In genomic region chr19:44587863-44588752, GRCh38 we compare ENCODE assay signal across 8 cellular contexts. TPM values are rescaled to one million over a fixed set of nuclear protein-coding genes. Genes with fewer than 3 reads are reported as not detected.
A peak's percentile ranks its signal among the peaks of the same experiment; 100 is the strongest.
DNase-seq lines count a peak whose midpoint lies in the region; ATAC-seq and TF ChIP-seq lines count a peak whose summit lies in the region.

No MANE protein-coding gene starts in this region.

- no peak overlapping the region for H3K4me2 ChIP-seq in mesenchymal stem cell (ENCODE audit: low read length, poor library complexity, severe bottlenecking)

- peaks cover 2 to 9% (median 6%) of the 10 kb centered on the region in 7 donors for H3K9me3 Mint-ChIP-seq in CD14-positive monocyte
- peaks cover 10% of the 10 kb centered on the region for H3K9me3 Mint-ChIP-seq in activated naive CD8-positive, alpha-beta T cell treated with anti-CD3 and anti-CD28 coated beads for 36 hours

- H3K27ac Mint-ChIP-seq in CD14-positive monocyte, result peak overlapping the region; percentile 37 to 91 (median 84)
- H3K27ac Mint-ChIP-seq in activated naive CD8-positive, alpha-beta T cell treated with anti-CD3 and anti-CD28 coated beads for 36 hours, result peak overlapping the region; percentile 87

- no peak overlapping the region for H4K8ac ChIP-seq in mesenchymal stem cell (ENCODE audit: low read length)

- ATAC-seq in HG02759 (IDR thresholded peaks at IDR 0.05; ENCODE audit: unreplicated experiment), result no peak

- H3K18ac ChIP-seq in mesenchymal stem cell (ENCODE audit: low read depth in 1 of 2, low read length in 2 of 2), result no peak overlapping the region

- H3K9ac ChIP-seq in mesenchymal stem cell (ENCODE audit: low read length), result peak overlapping the region; percentile 53

- no peak overlapping the region for H4K91ac ChIP-seq in mesenchymal stem cell (ENCODE audit: low read length)

- intact Hi-C loops in CD14-positive monocyte (cut with micrococcal nuclease), result no loop called here
- intact Hi-C loops in vagina (cut with DNase I), result loop anchor here (5.0 kb wide), 1 partner anchor 69 kb away; no protein-coding TSS in a partner anchor

- H2BK5ac ChIP-seq in mesenchymal stem cell (ENCODE audit: low read depth, low read length, poor library complexity, severe bottlenecking), result no peak overlapping the region

- H3K14ac ChIP-seq in mesenchymal stem cell (ENCODE audit: low read length in 2 of 2), result no peak overlapping the region

- H3K27me3 ChIP-seq in mesenchymal stem cell (ENCODE audit: control insufficient read depth in 1 of 2, insufficient read depth in 1 of 2, low read length in 2 of 2) (peaks cover 2 to 19% of the 10 kb centered on the region in 2 experiments), vagina (no peaks in the 10 kb centered on the region)

- H3K4me3 ChIP-seq in LNCaP clone FGC (ENCODE audit: low read depth, low read length), result no peak overlapping the region
- H3K4me3 ChIP-seq in mesenchymal stem cell (ENCODE audit: insufficient read depth in 1 of 2, low read depth in 1 of 2, low read length in 2 of 2), result no peak overlapping the region
- no peak overlapping the region for H3K4me3 ChIP-seq in vagina

- TF ChIP-seq POLR2A in vagina (IDR thresholded peaks at IDR 0.05), result no peak

- H3K4me3 Mint-ChIP-seq in CD14-positive monocyte, result no peak overlapping the region
- no peak overlapping the region for H3K4me3 Mint-ChIP-seq in activated naive CD8-positive, alpha-beta T cell treated with anti-CD3 and anti-CD28 coated beads for 36 hours

- H2AFZ ChIP-seq in mesenchymal stem cell (ENCODE audit: low read depth, low read length), result no peak overlapping the region

- no peak overlapping the region for H2BK120ac ChIP-seq in mesenchymal stem cell (ENCODE audit: low read depth, low read length)

- H3K36me3 ChIP-seq in mesenchymal stem cell (ENCODE audit: control insufficient read depth in 1 of 2, insufficient read depth in 2 of 2, low read depth in 1 of 2, low read length in 2 of 2) (no peaks in the 10 kb centered on the region), vagina (no peaks in the 10 kb centered on the region)

- no peaks in the 10 kb centered on the region for H3K36me3 Mint-ChIP-seq in CD14-positive monocyte
- no peaks in the 10 kb centered on the region for H3K36me3 Mint-ChIP-seq in activated naive CD8-positive, alpha-beta T cell treated with anti-CD3 and anti-CD28 coated beads for 36 hours

- H3K27ac ChIP-seq in mesenchymal stem cell (ENCODE audit: low read length, poor library complexity, severe bottlenecking) (peak overlapping the region; percentile 82), vagina (no peak overlapping the region)

- no peak overlapping the region for H2BK12ac ChIP-seq in mesenchymal stem cell (ENCODE audit: low read length in 2 of 2)

- WGBS in mesenchymal stem cell, result 30% methylated on average over 2 of the region's 2 CpGs

- peaks cover 0 to 16% (median 6%) of the 10 kb centered on the region in 3 donors for H3K27me3 Mint-ChIP-seq in CD14-positive monocyte (ENCODE audit: low read depth in 3 of 3)
- H3K27me3 Mint-ChIP-seq in activated naive CD8-positive, alpha-beta T cell treated with anti-CD3 and anti-CD28 coated beads for 36 hours, result peaks cover 8% of the 10 kb centered on the region

- TF ChIP-seq CTCF in CD14-positive monocyte (IDR thresholded peaks at IDR 0.05) (no peak), LNCaP clone FGC (IDR thresholded peaks at IDR 0.05; ENCODE audit: control insufficient read depth, extremely low read depth, insufficient read depth) (0 out of 2 replicates have a peak, but pooled peaks have one; percentile 8), vagina (IDR thresholded peaks at IDR 0.05) (no peak)

- no peak overlapping the region for H2AK5ac ChIP-seq in mesenchymal stem cell (ENCODE audit: low read length, severe bottlenecking)

- H3K4me1 Mint-ChIP-seq in CD14-positive monocyte, result peaks cover 36% of the 10 kb centered on the region
- H3K4me1 Mint-ChIP-seq in activated naive CD8-positive, alpha-beta T cell treated with anti-CD3 and anti-CD28 coated beads for 36 hours, result peaks cover 11% of the 10 kb centered on the region

- no peak overlapping the region for H3K23ac ChIP-seq in mesenchymal stem cell (ENCODE audit: low read length in 2 of 2)

- H3K79me1 ChIP-seq in mesenchymal stem cell (replicated peaks; ENCODE audit: low read length, poor library complexity, severe bottlenecking), result no peaks in the 10 kb centered on the region

- DNase-seq in CD14-positive monocyte (ENCODE audit: low spot score) (no peak), LNCaP clone FGC (ENCODE audit: low read depth) (no peak), mesenchymal stem cell (peak; percentile 92), HuH-7 (ENCODE audit: low spot score) (no peak), NCI-H345 (lab: John Stamatoyannopoulos, UW) (no peak), vagina (ENCODE audit: extremely low spot score in 2 of 2) (no peak)
- DNase-seq in activated naive CD8-positive, alpha-beta T cell treated with anti-CD3 and anti-CD28 coated beads for 36 hours, result peak; percentile 48

- H3K4ac ChIP-seq in mesenchymal stem cell (ENCODE audit: low read depth in 1 of 2, low read length in 2 of 2), result no peak overlapping the region

- no peak overlapping the region for H2BK15ac ChIP-seq in mesenchymal stem cell (ENCODE audit: low read depth, poor library complexity, severe bottlenecking)

- H3K4me1 ChIP-seq in mesenchymal stem cell (ENCODE audit: control insufficient read depth, insufficient read depth, low read depth, low read length), result peaks cover 2% of the 10 kb centered on the region
- no peaks in the 10 kb centered on the region for H3K4me1 ChIP-seq in vagina

- H3K9me3 ChIP-seq in mesenchymal stem cell (ENCODE audit: control insufficient read depth, low read length), result no peaks in the 10 kb centered on the region
- no peaks in the 10 kb centered on the region for H3K9me3 ChIP-seq in vagina

RNA-seq across cellular contexts. Expression of gene IGSF23, which starts 25.3 kb away (rescaled TPM):
- under 1 TPM; 0.44 to 0.46 TPM for polyA plus RNA-seq in CD14-positive monocyte
- total RNA-seq in activated naive CD8-positive, alpha-beta T cell treated with anti-CD3 and anti-CD28 coated beads for 36 hours, result not detected
- 0.08 TPM for polyA plus RNA-seq in mesenchymal stem cell (2013, experiment 1 of 2)
- polyA plus RNA-seq in mesenchymal stem cell (2013, experiment 2 of 2), result 0.21 TPM
- not detected for total RNA-seq in vagina

RNA-seq across cellular contexts. Expression of gene PVR, which starts 55.6 kb away (rescaled TPM):
- 10 to 100 TPM; 10.1 to 12.9 TPM for polyA plus RNA-seq in CD14-positive monocyte
- 10 to 100 TPM; 14.5 TPM for total RNA-seq in activated naive CD8-positive, alpha-beta T cell treated with anti-CD3 and anti-CD28 coated beads for 36 hours
- 32.2 TPM for polyA plus RNA-seq in mesenchymal stem cell (2013, experiment 1 of 2)
- polyA plus RNA-seq in mesenchymal stem cell (2013, experiment 2 of 2), result 33.3 TPM
- total RNA-seq in vagina, result 26.0 TPM

RNA-seq across cellular contexts. Expression of gene CEACAM20, which starts 58.6 kb away (rescaled TPM):
- polyA plus RNA-seq in CD14-positive monocyte, result not detected
- not detected for total RNA-seq in activated naive CD8-positive, alpha-beta T cell treated with anti-CD3 and anti-CD28 coated beads for 36 hours
- not detected for polyA plus RNA-seq in mesenchymal stem cell (2013, experiment 1 of 2)
- not detected for polyA plus RNA-seq in mesenchymal stem cell (2013, experiment 2 of 2)
- total RNA-seq in vagina, result not detected

Comparison
In these comparisons a context has a peak if more than half of its experiments do, and no peak if none do; other contexts are left out.
1. DNase-seq: peak in activated naive CD8-positive, alpha-beta T cell treated with anti-CD3 and anti-CD28 coated beads for 36 hours (single experiment) and mesenchymal stem cell (single experiment); none in CD14-positive monocyte (single experiment), LNCaP clone FGC (single experiment), HuH-7 (single experiment), NCI-H345 (single experiment) and vagina (0 of 2).